Comparison of ENCODE assay signal across 1 cellular context in the genomic region with DNA sequence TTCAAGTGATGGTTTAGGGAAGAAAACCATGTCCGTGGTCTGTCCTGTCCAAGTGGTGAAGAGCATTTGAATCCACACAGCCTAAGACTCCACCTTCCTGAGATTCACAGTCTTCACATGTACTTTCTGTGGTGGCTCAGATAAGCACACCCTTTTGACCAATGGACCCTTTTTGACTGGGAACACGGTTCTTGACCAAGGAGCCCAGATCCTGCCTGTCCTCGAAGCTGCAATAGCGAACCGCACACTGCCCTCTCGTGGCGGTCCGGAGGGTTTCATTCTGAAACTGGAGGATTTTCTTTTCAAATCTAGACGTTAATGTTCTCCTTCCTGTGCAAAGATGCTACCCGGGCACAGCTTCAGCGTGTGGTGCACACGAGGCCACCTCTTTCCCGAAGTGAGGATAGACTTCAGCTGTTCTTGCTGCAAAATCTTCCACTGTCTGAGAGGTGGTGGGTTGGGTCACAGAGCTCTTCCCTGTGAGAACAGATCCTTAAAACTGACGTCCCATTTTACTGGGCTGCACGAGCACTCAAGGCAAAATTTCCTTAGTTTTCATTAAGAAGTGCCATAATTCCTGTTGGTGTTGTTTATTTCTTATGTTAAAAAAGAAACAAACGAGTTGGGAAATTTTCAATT.
TF ChIP-seq lines count a peak whose summit lies in the region.

No MANE protein-coding gene starts in this region.

TF ChIP-seq in K562, 482 proteins besides CTCF, POLR2A, EP300 and RAD21 (continued from another document and continues in another):
- TF ChIP-seq, protein P1, sequence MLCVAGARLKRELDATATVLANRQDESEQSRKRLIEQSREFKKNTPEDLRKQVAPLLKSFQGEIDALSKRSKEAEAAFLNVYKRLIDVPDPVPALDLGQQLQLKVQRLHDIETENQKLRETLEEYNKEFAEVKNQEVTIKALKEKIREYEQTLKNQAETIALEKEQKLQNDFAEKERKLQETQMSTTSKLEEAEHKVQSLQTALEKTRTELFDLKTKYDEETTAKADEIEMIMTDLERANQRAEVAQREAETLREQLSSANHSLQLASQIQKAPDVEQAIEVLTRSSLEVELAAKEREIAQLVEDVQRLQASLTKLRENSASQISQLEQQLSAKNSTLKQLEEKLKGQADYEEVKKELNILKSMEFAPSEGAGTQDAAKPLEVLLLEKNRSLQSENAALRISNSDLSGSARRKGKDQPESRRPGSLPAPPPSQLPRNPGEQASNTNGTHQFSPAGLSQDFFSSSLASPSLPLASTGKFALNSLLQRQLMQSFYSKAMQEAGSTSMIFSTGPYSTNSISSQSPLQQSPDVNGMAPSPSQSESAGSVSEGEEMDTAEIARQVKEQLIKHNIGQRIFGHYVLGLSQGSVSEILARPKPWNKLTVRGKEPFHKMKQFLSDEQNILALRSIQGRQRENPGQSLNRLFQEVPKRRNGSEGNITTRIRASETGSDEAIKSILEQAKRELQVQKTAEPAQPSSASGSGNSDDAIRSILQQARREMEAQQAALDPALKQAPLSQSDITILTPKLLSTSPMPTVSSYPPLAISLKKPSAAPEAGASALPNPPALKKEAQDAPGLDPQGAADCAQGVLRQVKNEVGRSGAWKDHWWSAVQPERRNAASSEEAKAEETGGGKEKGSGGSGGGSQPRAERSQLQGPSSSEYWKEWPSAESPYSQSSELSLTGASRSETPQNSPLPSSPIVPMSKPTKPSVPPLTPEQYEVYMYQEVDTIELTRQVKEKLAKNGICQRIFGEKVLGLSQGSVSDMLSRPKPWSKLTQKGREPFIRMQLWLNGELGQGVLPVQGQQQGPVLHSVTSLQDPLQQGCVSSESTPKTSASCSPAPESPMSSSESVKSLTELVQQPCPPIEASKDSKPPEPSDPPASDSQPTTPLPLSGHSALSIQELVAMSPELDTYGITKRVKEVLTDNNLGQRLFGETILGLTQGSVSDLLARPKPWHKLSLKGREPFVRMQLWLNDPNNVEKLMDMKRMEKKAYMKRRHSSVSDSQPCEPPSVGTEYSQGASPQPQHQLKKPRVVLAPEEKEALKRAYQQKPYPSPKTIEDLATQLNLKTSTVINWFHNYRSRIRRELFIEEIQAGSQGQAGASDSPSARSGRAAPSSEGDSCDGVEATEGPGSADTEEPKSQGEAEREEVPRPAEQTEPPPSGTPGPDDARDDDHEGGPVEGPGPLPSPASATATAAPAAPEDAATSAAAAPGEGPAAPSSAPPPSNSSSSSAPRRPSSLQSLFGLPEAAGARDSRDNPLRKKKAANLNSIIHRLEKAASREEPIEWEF (CRISPR knock-in tag; IDR thresholded peaks at IDR 0.05), result no peak
- TF ChIP-seq, protein P2, sequence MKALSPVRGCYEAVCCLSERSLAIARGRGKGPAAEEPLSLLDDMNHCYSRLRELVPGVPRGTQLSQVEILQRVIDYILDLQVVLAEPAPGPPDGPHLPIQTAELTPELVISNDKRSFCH (CRISPR knock-in tag; IDR thresholded peaks at IDR 0.05), result no peak
- TF ChIP-seq, protein P2 (tag; IDR thresholded peaks at IDR 0.05), result no peak
- TF ChIP-seq ZNF444 (CRISPR knock-in tag; IDR thresholded peaks at IDR 0.05) (no peak), HDAC1 (IDR thresholded peaks at IDR 0.05) (0 out of 4 replicates have a peak, but pooled peaks of 1 of the 2 experiments have one; percentile 1), BRD9 (IDR thresholded peaks at IDR 0.05; ENCODE audit: low read depth, partially characterized antibody) (peak; percentile 46), ATF1 (CRISPR knock-in tag; IDR thresholded peaks at IDR 0.05) (no peak), ATF1 (tag; IDR thresholded peaks at IDR 0.05) (no peak), TAL1 (IDR thresholded peaks at IDR 0.05) (no peak), LCOR (CRISPR knock-in tag; IDR thresholded peaks at IDR 0.05) (0 out of 2 replicates have a peak, but pooled peaks have one; percentile 20), MAZ (CRISPR knock-in tag; conservative IDR thresholded peaks at IDR 0.05 in 1 of 2, IDR thresholded peaks at IDR 0.05 in 1 of 2) (0 out of 4 replicates have a peak, but pooled peaks of 1 of the 2 experiments have one; percentile 56), ETV5 (CRISPR knock-in tag; IDR thresholded peaks at IDR 0.05; ENCODE audit: low read depth) (peak; percentile 37; the same call in 1 of the 2 replicates), DIDO1 (tag; IDR thresholded peaks at IDR 0.05; ENCODE audit: low read depth) (no peak), ILK (tag; IDR thresholded peaks at IDR 0.05; ENCODE audit: borderline replicate concordance, low read depth) (no peak), PCBP2 (IDR thresholded peaks at IDR 0.05; ENCODE audit: low read depth, low read length, poor library complexity, severe bottlenecking) (no peak), ARNT (IDR thresholded peaks at IDR 0.05) (peak in 1 of 2 experiments; percentile 52; a peak in 1 of 4 replicates), POU5F1 (IDR thresholded peaks at IDR 0.05; ENCODE audit: borderline replicate concordance, low read depth, low read length, partially characterized antibody) (no peak), ZBED1 (IDR thresholded peaks at IDR 0.05) (no peak), ATF7 (IDR thresholded peaks at IDR 0.05) (peak; percentile 43; the same call in 1 of the 2 replicates), FIP1L1 (IDR thresholded peaks at IDR 0.05; ENCODE audit: low read depth, low read length, poor library complexity, severe bottlenecking) (no peak), TARDBP (IDR thresholded peaks at IDR 0.05) (peak; percentile 23; the same call in 1 of the 2 replicates), MYC (IDR thresholded peaks at IDR 0.05; ENCODE audit: low read depth, low read length) (peak; percentile 44; the same call in 1 of the 2 replicates), MYC (CRISPR knock-in tag; IDR thresholded peaks at IDR 0.05; ENCODE audit: borderline replicate concordance, low read depth) (no peak), ZNF76 (CRISPR knock-in tag; IDR thresholded peaks at IDR 0.05; ENCODE audit: borderline replicate concordance) (no peak), FOXK1 (CRISPR knock-in tag; IDR thresholded peaks at IDR 0.05; ENCODE audit: borderline replicate concordance) (peak; percentile 63; the same call in 1 of the 2 replicates), ARID1B (IDR thresholded peaks at IDR 0.05) (0 out of 2 replicates have a peak, but pooled peaks have one; percentile 29), TBL1XR1 (IDR thresholded peaks at IDR 0.05; ENCODE audit: low read length in 2 of 2) (peak in 1 of 2 experiments; percentile 41; a peak in 1 of 4 replicates), JUN (IDR thresholded peaks at IDR 0.05; ENCODE audit: borderline replicate concordance, low read depth, low read length) (0 out of 2 replicates have a peak, but pooled peaks have one; percentile 21), JUN (CRISPR knock-in tag; IDR thresholded peaks at IDR 0.05; ENCODE audit: borderline replicate concordance) (no peak), ZNF174 (CRISPR knock-in tag; IDR thresholded peaks at IDR 0.05) (no peak), RBM17 (IDR thresholded peaks at IDR 0.05; ENCODE audit: borderline replicate concordance, low read depth, low read length) (no peak), YBX1 (IDR thresholded peaks at IDR 0.05) (no peak), XRCC5 (IDR thresholded peaks at IDR 0.05; ENCODE audit: low read depth, low read length) (peak; percentile 52; the same call in 1 of the 2 replicates)
- TF ChIP-seq, protein P3, sequence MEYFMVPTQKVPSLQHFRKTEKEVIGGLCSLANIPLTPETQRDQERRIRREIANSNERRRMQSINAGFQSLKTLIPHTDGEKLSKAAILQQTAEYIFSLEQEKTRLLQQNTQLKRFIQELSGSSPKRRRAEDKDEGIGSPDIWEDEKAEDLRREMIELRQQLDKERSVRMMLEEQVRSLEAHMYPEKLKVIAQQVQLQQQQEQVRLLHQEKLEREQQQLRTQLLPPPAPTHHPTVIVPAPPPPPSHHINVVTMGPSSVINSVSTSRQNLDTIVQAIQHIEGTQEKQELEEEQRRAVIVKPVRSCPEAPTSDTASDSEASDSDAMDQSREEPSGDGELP (CRISPR knock-in tag; IDR thresholded peaks at IDR 0.05; ENCODE audit: borderline replicate concordance), result peak; percentile 43; the same call in 1 of the 2 replicates
- TF ChIP-seq, protein P4, sequence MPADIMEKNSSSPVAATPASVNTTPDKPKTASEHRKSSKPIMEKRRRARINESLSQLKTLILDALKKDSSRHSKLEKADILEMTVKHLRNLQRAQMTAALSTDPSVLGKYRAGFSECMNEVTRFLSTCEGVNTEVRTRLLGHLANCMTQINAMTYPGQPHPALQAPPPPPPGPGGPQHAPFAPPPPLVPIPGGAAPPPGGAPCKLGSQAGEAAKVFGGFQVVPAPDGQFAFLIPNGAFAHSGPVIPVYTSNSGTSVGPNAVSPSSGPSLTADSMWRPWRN (IDR thresholded peaks at IDR 0.05; ENCODE audit: low read depth), result no peak
- TF ChIP-seq, protein P5, sequence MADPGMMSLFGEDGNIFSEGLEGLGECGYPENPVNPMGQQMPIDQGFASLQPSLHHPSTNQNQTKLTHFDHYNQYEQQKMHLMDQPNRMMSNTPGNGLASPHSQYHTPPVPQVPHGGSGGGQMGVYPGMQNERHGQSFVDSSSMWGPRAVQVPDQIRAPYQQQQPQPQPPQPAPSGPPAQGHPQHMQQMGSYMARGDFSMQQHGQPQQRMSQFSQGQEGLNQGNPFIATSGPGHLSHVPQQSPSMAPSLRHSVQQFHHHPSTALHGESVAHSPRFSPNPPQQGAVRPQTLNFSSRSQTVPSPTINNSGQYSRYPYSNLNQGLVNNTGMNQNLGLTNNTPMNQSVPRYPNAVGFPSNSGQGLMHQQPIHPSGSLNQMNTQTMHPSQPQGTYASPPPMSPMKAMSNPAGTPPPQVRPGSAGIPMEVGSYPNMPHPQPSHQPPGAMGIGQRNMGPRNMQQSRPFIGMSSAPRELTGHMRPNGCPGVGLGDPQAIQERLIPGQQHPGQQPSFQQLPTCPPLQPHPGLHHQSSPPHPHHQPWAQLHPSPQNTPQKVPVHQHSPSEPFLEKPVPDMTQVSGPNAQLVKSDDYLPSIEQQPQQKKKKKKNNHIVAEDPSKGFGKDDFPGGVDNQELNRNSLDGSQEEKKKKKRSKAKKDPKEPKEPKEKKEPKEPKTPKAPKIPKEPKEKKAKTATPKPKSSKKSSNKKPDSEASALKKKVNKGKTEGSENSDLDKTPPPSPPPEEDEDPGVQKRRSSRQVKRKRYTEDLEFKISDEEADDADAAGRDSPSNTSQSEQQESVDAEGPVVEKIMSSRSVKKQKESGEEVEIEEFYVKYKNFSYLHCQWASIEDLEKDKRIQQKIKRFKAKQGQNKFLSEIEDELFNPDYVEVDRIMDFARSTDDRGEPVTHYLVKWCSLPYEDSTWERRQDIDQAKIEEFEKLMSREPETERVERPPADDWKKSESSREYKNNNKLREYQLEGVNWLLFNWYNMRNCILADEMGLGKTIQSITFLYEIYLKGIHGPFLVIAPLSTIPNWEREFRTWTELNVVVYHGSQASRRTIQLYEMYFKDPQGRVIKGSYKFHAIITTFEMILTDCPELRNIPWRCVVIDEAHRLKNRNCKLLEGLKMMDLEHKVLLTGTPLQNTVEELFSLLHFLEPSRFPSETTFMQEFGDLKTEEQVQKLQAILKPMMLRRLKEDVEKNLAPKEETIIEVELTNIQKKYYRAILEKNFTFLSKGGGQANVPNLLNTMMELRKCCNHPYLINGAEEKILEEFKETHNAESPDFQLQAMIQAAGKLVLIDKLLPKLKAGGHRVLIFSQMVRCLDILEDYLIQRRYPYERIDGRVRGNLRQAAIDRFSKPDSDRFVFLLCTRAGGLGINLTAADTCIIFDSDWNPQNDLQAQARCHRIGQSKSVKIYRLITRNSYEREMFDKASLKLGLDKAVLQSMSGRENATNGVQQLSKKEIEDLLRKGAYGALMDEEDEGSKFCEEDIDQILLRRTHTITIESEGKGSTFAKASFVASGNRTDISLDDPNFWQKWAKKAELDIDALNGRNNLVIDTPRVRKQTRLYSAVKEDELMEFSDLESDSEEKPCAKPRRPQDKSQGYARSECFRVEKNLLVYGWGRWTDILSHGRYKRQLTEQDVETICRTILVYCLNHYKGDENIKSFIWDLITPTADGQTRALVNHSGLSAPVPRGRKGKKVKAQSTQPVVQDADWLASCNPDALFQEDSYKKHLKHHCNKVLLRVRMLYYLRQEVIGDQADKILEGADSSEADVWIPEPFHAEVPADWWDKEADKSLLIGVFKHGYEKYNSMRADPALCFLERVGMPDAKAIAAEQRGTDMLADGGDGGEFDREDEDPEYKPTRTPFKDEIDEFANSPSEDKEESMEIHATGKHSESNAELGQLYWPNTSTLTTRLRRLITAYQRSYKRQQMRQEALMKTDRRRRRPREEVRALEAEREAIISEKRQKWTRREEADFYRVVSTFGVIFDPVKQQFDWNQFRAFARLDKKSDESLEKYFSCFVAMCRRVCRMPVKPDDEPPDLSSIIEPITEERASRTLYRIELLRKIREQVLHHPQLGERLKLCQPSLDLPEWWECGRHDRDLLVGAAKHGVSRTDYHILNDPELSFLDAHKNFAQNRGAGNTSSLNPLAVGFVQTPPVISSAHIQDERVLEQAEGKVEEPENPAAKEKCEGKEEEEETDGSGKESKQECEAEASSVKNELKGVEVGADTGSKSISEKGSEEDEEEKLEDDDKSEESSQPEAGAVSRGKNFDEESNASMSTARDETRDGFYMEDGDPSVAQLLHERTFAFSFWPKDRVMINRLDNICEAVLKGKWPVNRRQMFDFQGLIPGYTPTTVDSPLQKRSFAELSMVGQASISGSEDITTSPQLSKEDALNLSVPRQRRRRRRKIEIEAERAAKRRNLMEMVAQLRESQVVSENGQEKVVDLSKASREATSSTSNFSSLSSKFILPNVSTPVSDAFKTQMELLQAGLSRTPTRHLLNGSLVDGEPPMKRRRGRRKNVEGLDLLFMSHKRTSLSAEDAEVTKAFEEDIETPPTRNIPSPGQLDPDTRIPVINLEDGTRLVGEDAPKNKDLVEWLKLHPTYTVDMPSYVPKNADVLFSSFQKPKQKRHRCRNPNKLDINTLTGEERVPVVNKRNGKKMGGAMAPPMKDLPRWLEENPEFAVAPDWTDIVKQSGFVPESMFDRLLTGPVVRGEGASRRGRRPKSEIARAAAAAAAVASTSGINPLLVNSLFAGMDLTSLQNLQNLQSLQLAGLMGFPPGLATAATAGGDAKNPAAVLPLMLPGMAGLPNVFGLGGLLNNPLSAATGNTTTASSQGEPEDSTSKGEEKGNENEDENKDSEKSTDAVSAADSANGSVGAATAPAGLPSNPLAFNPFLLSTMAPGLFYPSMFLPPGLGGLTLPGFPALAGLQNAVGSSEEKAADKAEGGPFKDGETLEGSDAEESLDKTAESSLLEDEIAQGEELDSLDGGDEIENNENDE (IDR thresholded peaks at IDR 0.05; ENCODE audit: low read depth, low read length), result no peak
- TF ChIP-seq, protein P6, sequence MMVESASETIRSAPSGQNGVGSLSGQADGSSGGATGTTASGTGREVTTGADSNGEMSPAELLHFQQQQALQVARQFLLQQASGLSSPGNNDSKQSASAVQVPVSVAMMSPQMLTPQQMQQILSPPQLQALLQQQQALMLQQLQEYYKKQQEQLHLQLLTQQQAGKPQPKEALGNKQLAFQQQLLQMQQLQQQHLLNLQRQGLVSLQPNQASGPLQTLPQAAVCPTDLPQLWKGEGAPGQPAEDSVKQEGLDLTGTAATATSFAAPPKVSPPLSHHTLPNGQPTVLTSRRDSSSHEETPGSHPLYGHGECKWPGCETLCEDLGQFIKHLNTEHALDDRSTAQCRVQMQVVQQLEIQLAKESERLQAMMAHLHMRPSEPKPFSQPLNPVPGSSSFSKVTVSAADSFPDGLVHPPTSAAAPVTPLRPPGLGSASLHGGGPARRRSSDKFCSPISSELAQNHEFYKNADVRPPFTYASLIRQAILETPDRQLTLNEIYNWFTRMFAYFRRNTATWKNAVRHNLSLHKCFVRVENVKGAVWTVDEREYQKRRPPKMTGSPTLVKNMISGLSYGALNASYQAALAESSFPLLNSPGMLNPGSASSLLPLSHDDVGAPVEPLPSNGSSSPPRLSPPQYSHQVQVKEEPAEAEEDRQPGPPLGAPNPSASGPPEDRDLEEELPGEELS (CRISPR knock-in tag; IDR thresholded peaks at IDR 0.05; ENCODE audit: borderline replicate concordance), result peak; percentile 48; the same call in 1 of the 2 replicates
